In genomic region chr2:122009546-122009945, GRCh38 we compare ENCODE assay signal across 17 cellular contexts.
"Had no signal": no experiment of that assay in that cellular context is flagged by ENCODE, and none has a peak within 500 bp of the region (broad histone marks: within the 10 kb centered on the region; RNA-seq: fewer than 3 reads in every experiment).

No MANE protein-coding gene starts in this region.

- H3K27ac ChIP-seq: cardiac muscle cell, hepatocyte, left ventricle myocardium inferior, pancreas, sigmoid colon, stomach, testis, upper lobe of left lung, VCaP had no signal

- H3K4me2 ChIP-seq: hepatocyte had no signal

- H3K4me3 Mint-ChIP-seq: activated CD4-positive, alpha-beta memory T cell treated with anti-CD3 and anti-CD28 coated beads for 36 hours; natural killer cell treated with Interleukin-12 subunit alpha and Interleukin-12 subunit beta and Interleukin-15 and Interleukin-18, amount 100 ng/mL, for 72 hours had no signal

- H3K4me3 ChIP-seq: cardiac muscle cell, hepatocyte, left ventricle myocardium inferior, pancreas, sigmoid colon, stomach, testis, upper lobe of left lung had no signal

- H3K9me3 Mint-ChIP-seq: activated CD4-positive, alpha-beta memory T cell treated with anti-CD3 and anti-CD28 coated beads for 36 hours; natural killer cell treated with Interleukin-12 subunit alpha and Interleukin-12 subunit beta and Interleukin-15 and Interleukin-18, amount 100 ng/mL, for 72 hours had no signal

- H3K36me3 Mint-ChIP-seq: activated CD4-positive, alpha-beta memory T cell treated with anti-CD3 and anti-CD28 coated beads for 36 hours; activated naive CD4-positive, alpha-beta T cell treated with anti-CD3 and anti-CD28 coated beads, Interleukin-2, amount 50 U/mL, for 72 hours; natural killer cell treated with Interleukin-12 subunit alpha and Interleukin-12 subunit beta and Interleukin-15 and Interleukin-18, amount 100 ng/mL, for 72 hours had no signal

- H3K36me3 ChIP-seq: cardiac muscle cell, left ventricle myocardium inferior, pancreas, sigmoid colon, stomach, upper lobe of left lung had no signal

- H2AFZ ChIP-seq: hepatocyte had no signal

- DNase-seq: activated CD4-positive, alpha-beta memory T cell treated with anti-CD3 and anti-CD28 coated beads for 36 hours; activated T-cell treated with anti-CD3 and anti-CD28 coated beads, Interleukin-2, amount 50 U/mL, for 48 hours; kidney; left ventricle myocardium inferior; mesenchymal stem cell; pancreas; sigmoid colon; stimulated activated CD4-positive, alpha-beta T cell treated with anti-CD3 and anti-CD28 coated beads, Interleukin-2, amount 100 ng/mL, for 24 hours; stomach; testis had no signal

- H3K9me3 ChIP-seq: left ventricle myocardium inferior, pancreas, sigmoid colon, stomach, testis, upper lobe of left lung had no signal

- H3K27ac Mint-ChIP-seq: activated CD4-positive, alpha-beta memory T cell treated with anti-CD3 and anti-CD28 coated beads for 36 hours; activated naive CD4-positive, alpha-beta T cell treated with anti-CD3 and anti-CD28 coated beads, Interleukin-2, amount 50 U/mL, for 72 hours; natural killer cell treated with Interleukin-12 subunit alpha and Interleukin-12 subunit beta and Interleukin-15 and Interleukin-18, amount 100 ng/mL, for 72 hours had no signal

- H3K27me3 ChIP-seq: cardiac muscle cell, hepatocyte, pancreas, sigmoid colon, testis, upper lobe of left lung had no signal

- H3K4me1 ChIP-seq: left ventricle myocardium inferior, pancreas, sigmoid colon, stomach, testis, upper lobe of left lung had no signal

- ATAC-seq: activated naive CD4-positive, alpha-beta T cell treated with anti-CD3 and anti-CD28 coated beads, Interleukin-2, amount 50 U/mL, for 72 hours; esophagus mucosa; pancreas had no signal
